22 cellular contexts compared by ENCODE assay signal in the genomic region with DNA sequence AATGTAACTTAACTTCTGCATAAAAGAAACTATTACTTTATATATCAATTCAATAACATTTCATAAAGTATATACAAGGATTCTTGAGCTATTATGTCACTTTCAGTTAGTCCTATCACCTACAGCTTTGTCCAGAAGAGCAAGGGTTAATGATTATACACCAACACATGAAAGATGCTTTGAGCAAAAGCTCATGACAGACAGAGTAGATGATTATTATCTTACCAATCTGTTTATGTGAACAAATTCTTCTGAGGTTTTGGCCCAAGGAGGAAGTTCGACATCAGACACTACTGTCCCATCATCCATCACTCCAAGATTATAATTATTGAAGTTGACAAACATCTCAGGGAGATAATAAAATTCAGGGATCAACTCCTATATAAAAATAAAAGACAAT.
"Had no signal": no experiment of that assay in that cellular context is flagged by ENCODE, and none has a peak within 500 bp of the region (broad histone marks: within the 10 kb centered on the region; RNA-seq: fewer than 3 reads in every experiment).

No MANE protein-coding gene starts in this region.

- H3K36me3 ChIP-seq: cardiac muscle cell, tibial artery had no signal

- H3K4me3 ChIP-seq: cardiac muscle cell, mucosa of descending colon, tibial artery had no signal

- H3K9me3 ChIP-seq: mucosa of descending colon, tibial artery had no signal

- DNase-seq: activated CD4-positive, alpha-beta T cell treated with anti-CD3 and anti-CD28 coated beads, Interleukin-2, amount 50 U/mL, for 1 hour; activated CD4-positive, CD25-positive, alpha-beta regulatory T cell treated with anti-CD3 and anti-CD28 coated beads, Interleukin-2, amount 50 U/mL, for 72 hours; activated CD8-positive, alpha-beta memory T cell treated with anti-CD3 and anti-CD28 coated beads for 24 hours; activated CD8-positive, alpha-beta memory T cell treated with anti-CD3 and anti-CD28 coated beads, Interleukin-2, amount 50 U/mL, for 48 hours; activated gamma-delta T cell; amniotic stem cell; effector memory CD8-positive, alpha-beta T cell; foreskin keratinocyte; hypothalamus; left ventricle myocardium superior; mucosa of descending colon; naive B cell; retina; stimulated activated CD4-positive, alpha-beta T cell treated with anti-CD3 and anti-CD28 coated beads, Interleukin-12 subunit alpha, Interleukin-12 subunit beta, amount 100 ng/mL, for 4 hours; stimulated activated CD4-positive, alpha-beta T cell treated with anti-CD3 and anti-CD28 coated beads, Interleukin-1b, Interleukin-23, amount 100 ng/mL, for 48 hours; stimulated activated CD8-positive, alpha-beta memory T cell treated with anti-CD3 and anti-CD28 coated beads, Interleukin-4, amount 100 ng/mL, for 48 hours; stimulated activated naive CD4-positive, alpha-beta T cell treated with Interleukin-2 at 50 U/mL for 16 hours; tibial artery had no signal

- H3K9me3 Mint-ChIP-seq: effector memory CD8-positive, alpha-beta T cell; naive B cell; neural crest cell; T-helper 1 cell treated with Interleukin-12 subunit alpha and Interleukin-12 subunit beta and Interleukin-4 antibody, amounts not matched to agents 30 μg/mL and 1 μg/mL, for 36 hours had no signal

- H3K27ac ChIP-seq: cardiac muscle cell, foreskin keratinocyte, tibial artery had no signal

- H3K27ac Mint-ChIP-seq: activated naive CD8-positive, alpha-beta T cell; naive B cell; T-helper 1 cell treated with Interleukin-12 subunit alpha and Interleukin-12 subunit beta and Interleukin-4 antibody, amounts not matched to agents 30 μg/mL and 1 μg/mL, for 36 hours had no signal

- H3K27me3 Mint-ChIP-seq: activated naive CD8-positive, alpha-beta T cell; effector memory CD8-positive, alpha-beta T cell; naive B cell had no signal

- H3K4me3 Mint-ChIP-seq: activated naive CD8-positive, alpha-beta T cell; effector memory CD8-positive, alpha-beta T cell; naive B cell; neural crest cell; T-helper 1 cell treated with Interleukin-12 subunit alpha and Interleukin-12 subunit beta and Interleukin-4 antibody, amounts not matched to agents 30 μg/mL and 1 μg/mL, for 36 hours had no signal

- H3K27me3 ChIP-seq: cardiac muscle cell, foreskin keratinocyte, tibial artery had no signal

- H3K4me1 ChIP-seq: foreskin keratinocyte, tibial artery had no signal

- ATAC-seq: effector memory CD8-positive, alpha-beta T cell; foreskin keratinocyte; left ventricle myocardium superior; mucosa of descending colon had no signal

- H3K4me1 Mint-ChIP-seq: naive B cell had no signal
